Comparison of ENCODE assay signal across 31 cellular contexts in the genomic region with DNA sequence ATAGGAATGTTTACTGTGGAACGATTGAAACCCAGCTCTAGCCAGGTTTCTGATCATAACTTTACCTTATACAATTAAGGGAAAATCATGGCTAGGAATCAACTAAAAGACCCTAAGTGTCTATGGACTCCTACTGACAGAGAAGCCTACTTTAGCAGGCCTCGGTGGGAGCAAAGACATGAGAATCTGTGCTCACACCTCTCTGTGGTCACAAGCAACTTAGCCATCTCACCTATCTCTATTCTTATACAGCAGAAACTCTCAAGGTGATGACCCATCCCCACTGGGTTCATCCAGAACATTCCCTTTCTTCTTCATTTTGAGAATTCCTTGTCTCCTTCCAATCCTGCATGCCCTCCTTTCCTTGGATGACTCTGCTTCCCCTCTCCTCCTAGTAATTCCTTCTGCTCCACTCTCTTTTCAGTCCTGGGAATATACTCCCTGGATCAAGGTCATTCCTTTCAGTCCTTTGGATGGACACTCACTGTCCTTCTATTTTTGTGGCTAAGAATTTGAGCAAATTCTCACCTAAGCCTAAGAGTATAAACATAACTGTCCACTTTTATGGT. TPM values are rescaled to one million over a fixed set of nuclear protein-coding genes. Genes with fewer than 3 reads are reported as not detected.
DNase-seq lines count a peak whose midpoint lies in the region; ATAC-seq and TF ChIP-seq lines count a peak whose summit lies in the region.
"Had no signal": no experiment of that assay in that cellular context is flagged by ENCODE, and none has a peak within 500 bp of the region (broad histone marks: within the 10 kb centered on the region; RNA-seq: fewer than 3 reads in every experiment).

No MANE protein-coding gene starts in this region.

- peaks cover 76% of the 10 kb centered on the region for H3K4me1 ChIP-seq in OCI-LY1 (ENCODE audit: insufficient read depth, low read length, severe bottlenecking)
- peaks cover 16 to 66% (median 18%) of the 10 kb centered on the region in 3 donors for H3K4me1 ChIP-seq in esophagus squamous epithelium

- H3K4me1 Mint-ChIP-seq in stimulated activated naive B cell treated with anti-CD40 and anti-IgM and Interleukin-4, amounts not matched to agents 10 μg/mL and 1 μg/mL and 100 μg/mL, for 72 hours = peaks cover 57 to 79% of the 10 kb centered on the region in 2 donors
- no peaks in the 10 kb centered on the region for H3K4me1 Mint-ChIP-seq in HFFc6 (ENCODE audit: low read depth)
- H3K4me1 Mint-ChIP-seq: natural killer cell had no signal

- WGBS in esophagus squamous epithelium, 2 donors = 58 to 75% methylated on average over 2 of the region's 2 CpGs

- 0 out of 2 replicates have a peak, but pooled peaks cover 3% of the 10 kb centered on the region for H3F3A ChIP-seq in OCI-LY1 (ENCODE audit: insufficient read depth, low read length)

- no peak for TF ChIP-seq POLR2A in esophagus squamous epithelium (IDR thresholded peaks at IDR 0.05)

- H3K9me2 ChIP-seq in OCI-LY1 (ENCODE audit: low read depth, low read length) = no peaks in the 10 kb centered on the region

- no peaks in the 10 kb centered on the region for H3K27me3 Mint-ChIP-seq in stimulated activated naive B cell treated with anti-CD40 and anti-IgM and Interleukin-4, amounts not matched to agents 10 μg/mL and 1 μg/mL and 100 μg/mL, for 72 hours
- peaks cover 1% of the 10 kb centered on the region for H3K27me3 Mint-ChIP-seq in HFFc6 (ENCODE audit: insufficient read depth)

- H3K9me3 ChIP-seq in OCI-LY1 (ENCODE audit: low read length) (no peaks in the 10 kb centered on the region), esophagus squamous epithelium (no peaks in the 10 kb centered on the region)
- H3K9me3 ChIP-seq: upper lobe of right lung had no signal

- H3K4me3 ChIP-seq in GM12865 (ENCODE audit: low read depth, low read length) = peak overlapping the region; percentile 81
- H3K4me3 ChIP-seq in OCI-LY1 (ENCODE audit: low read depth, low read length, poor library complexity, severe bottlenecking) = peak overlapping the region; percentile 88
- peak overlapping the region in 3 of 4 donors; percentile 4 to 58 (median 22) for H3K4me3 ChIP-seq in esophagus squamous epithelium
- H3K4me3 ChIP-seq: K562, upper lobe of right lung had no signal

- H3K9me3 Mint-ChIP-seq in stimulated activated naive B cell treated with anti-CD40 and anti-IgM and Interleukin-4, amounts not matched to agents 10 μg/mL and 1 μg/mL and 100 μg/mL, for 72 hours = peaks cover 0 to 2% of the 10 kb centered on the region in 2 donors
- H3K9me3 Mint-ChIP-seq in HFFc6 = no peaks in the 10 kb centered on the region
- H3K9me3 Mint-ChIP-seq: activated CD4-positive, alpha-beta T cell treated with anti-CD3 and anti-CD28 coated beads, Interleukin-2, amount 10 ng/mL, durations not matched to agents 24 days and 14 days; activated T-cell treated with anti-CD3 and anti-CD28 coated beads, Interleukin-2, amount 50 U/mL, for 24 hours; H9; mesothelial cell of epicardium; natural killer cell; T-helper 2 cell treated with Interferon-gamma antibody and Interleukin-4, amounts not matched to agents 5 μg/mL and 100 μg/mL, for 36 hours had no signal

- H3K36me3 Mint-ChIP-seq in stimulated activated naive B cell treated with anti-CD40 and anti-IgM and Interleukin-4, amounts not matched to agents 10 μg/mL and 1 μg/mL and 100 μg/mL, for 72 hours = peaks cover 49 to 60% of the 10 kb centered on the region in 2 donors
- no peaks in the 10 kb centered on the region for H3K36me3 Mint-ChIP-seq in HFFc6 (ENCODE audit: low read depth)
- H3K36me3 Mint-ChIP-seq: mesothelial cell of epicardium, natural killer cell had no signal

- H3K27ac Mint-ChIP-seq in stimulated activated naive B cell treated with anti-CD40 and anti-IgM and Interleukin-4, amounts not matched to agents 10 μg/mL and 1 μg/mL and 100 μg/mL, for 72 hours = peak overlapping the region; percentile 89
- no peak overlapping the region for H3K27ac Mint-ChIP-seq in HFFc6
- H3K27ac Mint-ChIP-seq: activated CD4-positive, alpha-beta T cell treated with anti-CD3 and anti-CD28 coated beads, Interleukin-2, amount 10 ng/mL, durations not matched to agents 24 days and 14 days; activated T-cell treated with anti-CD3 and anti-CD28 coated beads, Interleukin-2, amount 50 U/mL, for 24 hours; H9; mesothelial cell of epicardium; natural killer cell; T-helper 2 cell treated with Interferon-gamma antibody and Interleukin-4, amounts not matched to agents 5 μg/mL and 100 μg/mL, for 36 hours had no signal

- no peak overlapping the region for H2AFZ ChIP-seq in OCI-LY1 (ENCODE audit: low read length)

- H3K9ac ChIP-seq in OCI-LY1 (ENCODE audit: low read length) = peak overlapping the region; percentile 96

- H3K4me2 ChIP-seq in OCI-LY1 (ENCODE audit: low read length) = peak overlapping the region; percentile 99

- peak overlapping the region; percentile 91 to 93 for H3K4me3 Mint-ChIP-seq in stimulated activated naive B cell treated with anti-CD40 and anti-IgM and Interleukin-4, amounts not matched to agents 10 μg/mL and 1 μg/mL and 100 μg/mL, for 72 hours
- H3K4me3 Mint-ChIP-seq in HFFc6 = no peak overlapping the region
- H3K4me3 Mint-ChIP-seq: activated CD4-positive, alpha-beta T cell treated with anti-CD3 and anti-CD28 coated beads, Interleukin-2, amount 10 ng/mL, durations not matched to agents 24 days and 14 days; activated T-cell treated with anti-CD3 and anti-CD28 coated beads, Interleukin-2, amount 50 U/mL, for 24 hours; CD14-positive monocyte; H9; mesothelial cell of epicardium; natural killer cell; T-helper 2 cell treated with Interferon-gamma antibody and Interleukin-4, amounts not matched to agents 5 μg/mL and 100 μg/mL, for 36 hours had no signal

- peaks cover 56% of the 10 kb centered on the region for H3K36me3 ChIP-seq in OCI-LY1 (ENCODE audit: insufficient read depth, low read length)
- H3K36me3 ChIP-seq in esophagus squamous epithelium = no peaks in the 10 kb centered on the region
- H3K36me3 ChIP-seq: upper lobe of right lung had no signal

- peaks cover 76% of the 10 kb centered on the region for H3K79me2 ChIP-seq in OCI-LY1 (ENCODE audit: insufficient read depth, low read length)

- H3K27ac ChIP-seq in OCI-LY1 (ENCODE audit: low read depth, low read length, poor library complexity, severe bottlenecking) = peak overlapping the region; percentile 46
- peak overlapping the region in 3 of 4 donors; percentile 63 to 95 (median 74) for H3K27ac ChIP-seq in esophagus squamous epithelium
- H3K27ac ChIP-seq: upper lobe of right lung had no signal

- no peaks in the 10 kb centered on the region for H4K20me1 ChIP-seq in OCI-LY1 (ENCODE audit: insufficient read depth, low read length)

- TF ChIP-seq CTCF in GM12865 (IDR thresholded peaks at IDR 0.05; ENCODE audit: insufficient read depth, low read depth, low read length, missing control alignments) = no peak
- TF ChIP-seq CTCF in OCI-LY1 (IDR thresholded peaks at IDR 0.05; ENCODE audit: low read length) = no peak
- TF ChIP-seq CTCF in esophagus squamous epithelium (IDR thresholded peaks at IDR 0.05) = no peak
- no peak for TF ChIP-seq CTCF in HFFc6 (IDR thresholded peaks at IDR 0.05)

- DNase-seq in GM12865 (ENCODE audit: low read depth) (peak; percentile 37), esophagus squamous epithelium (lab: John Stamatoyannopoulos, UW) (no peak), NCI-H526 treated with DMSO at 0.1 percent for 48 hours (lab: John Stamatoyannopoulos, UW) (no peak), HFFc6 (no peak), head of caudate nucleus (no peak)
- no peak for DNase-seq in stimulated activated naive B cell treated with anti-CD40 and anti-IgM and Interleukin-4, amounts not matched to agents 10 μg/mL and 1 μg/mL and 100 μg/mL, for 72 hours
- DNase-seq: activated CD4-positive, alpha-beta T cell treated with anti-CD3 and anti-CD28 coated beads, Interleukin-2, amount 10 ng/mL, durations not matched to agents 24 days and 14 days; activated gamma-delta T cell; activated T-cell treated with anti-CD3 and anti-CD28 coated beads, Interleukin-2, amount 50 U/mL, for 24 hours; central memory CD4-positive, alpha-beta T cell; dermis blood vessel endothelial cell; H9; left ventricle myocardium superior; natural killer cell; NCI-H1417; NCI-H2081 treated with DMSO at 0.1 percent for 48 hours; NCI-H82; OCI-M1; substantia nigra; upper lobe of right lung had no signal

- H3K27me3 ChIP-seq in OCI-LY1 (ENCODE audit: insufficient read depth, low read length) = no peaks in the 10 kb centered on the region
- no peaks in the 10 kb centered on the region for H3K27me3 ChIP-seq in esophagus squamous epithelium
- H3K27me3 ChIP-seq: upper lobe of right lung had no signal

- intact Hi-C loops in esophagus squamous epithelium (cut with DNase I) (no loop called here), head of caudate nucleus (cut with DNase I) (no loop called here)

- ATAC-seq in stimulated activated naive B cell treated with anti-CD40 and anti-IgM and Interleukin-4, amounts not matched to agents 10 μg/mL and 1 μg/mL and 100 μg/mL, for 72 hours (replicated peaks) = no peak
- ATAC-seq: K562, left ventricle myocardium superior, natural killer cell, upper lobe of right lung had no signal

RNA-seq across cellular contexts. Expression of gene BLNK, which starts 2.9 kb away (rescaled TPM):
- 10 to 100 TPM; 28.2 to 50.5 (median 35.9) TPM for total RNA-seq in esophagus squamous epithelium
- total RNA-seq in HFFc6 (2021; fragmentation: NEBNext Ultra II Directional; extraction: Animal tissue kit (Norgen Biotek cat#: 25700)) = not detected
- total RNA-seq: activated CD4-positive, alpha-beta T cell treated with anti-CD3 and anti-CD28 coated beads, Interleukin-2, amount 10 ng/mL, durations not matched to agents 24 days and 14 days; activated CD8-positive, alpha-beta memory T cell treated with anti-CD3 and anti-CD28 coated beads for 36 hours; Daoy; dermis blood vessel endothelial cell; H9; K562 had no signal

RNA-seq across cellular contexts. Expression of gene DNTT, which starts 35.8 kb away (rescaled TPM):
- not detected for total RNA-seq in esophagus squamous epithelium
- not detected for total RNA-seq in HFFc6 (2021; fragmentation: NEBNext Ultra II Directional; extraction: Animal tissue kit (Norgen Biotek cat#: 25700))
- total RNA-seq: activated CD4-positive, alpha-beta T cell treated with anti-CD3 and anti-CD28 coated beads, Interleukin-2, amount 10 ng/mL, durations not matched to agents 24 days and 14 days; activated CD8-positive, alpha-beta memory T cell treated with anti-CD3 and anti-CD28 coated beads for 36 hours; Daoy; dermis blood vessel endothelial cell; fibroblast of lung; H9; HT-29; K562; left ventricle myocardium superior; mesothelial cell of epicardium; natural killer cell; omental fat pad; skeletal muscle tissue; upper lobe of right lung had no signal

Comparison
In these comparisons a context has a peak if more than half of its experiments do, and no peak if none do; other contexts are left out.
1. H3K4me3 ChIP-seq: peak in every context shown above with its lines; median percentile 88 in OCI-LY1; 81 in GM12865; 22 in esophagus squamous epithelium.
2. RNA of gene BLNK, which starts 2.9 kb away (total RNA-seq): 28.2 to 50.5 TPM in esophagus squamous epithelium; not detected in HFFc6; every median in the first group is over 10 times any median in the second.